ENCODE assay signal across 9 cellular contexts in the genomic region with DNA sequence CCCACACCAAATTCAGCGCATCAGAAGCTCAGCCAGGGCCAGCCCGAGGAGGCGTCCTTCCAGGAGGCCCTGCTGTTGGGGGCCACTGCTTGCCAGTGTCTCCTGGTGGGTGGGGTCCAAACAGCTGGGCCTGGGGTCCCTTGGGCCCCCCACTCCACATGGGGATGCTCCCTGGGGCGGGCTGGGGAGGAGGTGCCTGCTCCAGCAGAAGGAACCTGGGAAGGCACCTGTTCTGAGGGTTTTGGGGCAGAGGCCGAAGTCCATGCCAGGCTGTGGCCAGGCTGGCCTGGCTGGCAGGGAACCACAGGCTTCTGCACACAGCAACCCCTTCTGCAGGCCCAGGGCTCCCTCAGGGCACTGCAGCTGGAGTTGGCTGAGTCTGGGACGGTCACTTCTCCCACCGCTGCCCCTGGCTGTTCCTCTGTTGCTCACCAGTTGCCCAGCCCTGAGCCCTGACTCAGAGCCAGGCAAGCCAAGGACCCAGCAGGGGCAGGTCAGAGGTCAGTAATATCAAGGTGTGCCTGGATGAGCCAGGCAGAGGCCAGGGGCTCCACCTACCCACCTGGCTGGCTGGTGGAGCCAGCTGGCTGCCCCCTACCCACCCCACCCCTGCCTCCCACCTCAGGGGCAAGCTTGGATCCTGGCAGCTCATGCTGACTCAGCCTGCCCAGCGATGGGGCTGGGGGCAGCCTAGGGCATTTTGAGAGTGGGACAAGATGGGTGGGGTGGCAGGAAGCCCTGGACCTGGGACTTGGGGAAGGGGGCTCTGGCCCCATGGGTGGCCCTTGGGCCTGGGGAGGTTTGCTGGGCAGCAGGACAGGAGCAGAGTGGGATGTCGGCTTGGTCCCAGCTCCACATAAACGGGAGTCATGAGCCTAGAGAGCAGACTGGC. TPM values are rescaled to one million over a fixed set of nuclear protein-coding genes. Genes with fewer than 3 reads are reported as not detected.
A peak's percentile ranks its signal among the peaks of the same experiment; 100 is the strongest.
DNase-seq lines count a peak whose midpoint lies in the region; ATAC-seq, FAIRE-seq and TF ChIP-seq lines count a peak whose summit lies in the region.
"Had no signal": no experiment of that assay in that cellular context is flagged by ENCODE, and none has a peak within 500 bp of the region (broad histone marks: within the 10 kb centered on the region; RNA-seq: fewer than 3 reads in every experiment).

No MANE protein-coding gene starts in this region.

- H3K9me3 ChIP-seq in colonic mucosa: no peaks in the 10 kb centered on the region

- no peak overlapping the region for H3K4me3 ChIP-seq in colonic mucosa

- H3K4me1 ChIP-seq in colonic mucosa: peaks cover 30% of the 10 kb centered on the region

- no peaks in the 10 kb centered on the region for H3K36me3 ChIP-seq in colonic mucosa

- intact Hi-C loops in colonic mucosa (cut with DNase I): no loop called here

- H3K27ac ChIP-seq in colonic mucosa: peak overlapping the region; percentile 51

- FAIRE-seq in GM19239 (lab: Jason Lieb, UNC): no peak

- DNase-seq in Caki2 (ENCODE audit: low read depth) (peak; percentile 74), M059J (ENCODE audit: low read depth) (peak; percentile 93), colonic mucosa (peak; percentile 83), myocyte (ENCODE audit: low read depth) (peak; percentile 84), NCI-H1105 treated with DMSO at 0.1 percent for 48 hours (lab: John Stamatoyannopoulos, UW) (no peak), DMS114 treated with DMSO at 0.1 percent for 48 hours (lab: John Stamatoyannopoulos, UW; ENCODE audit: unreplicated experiment) (no peak), GM19239 (ENCODE audit: insufficient read length, low spot score) (no peak)

- no peak for ATAC-seq in HG03460 (IDR thresholded peaks at IDR 0.05; ENCODE audit: unreplicated experiment)

- in situ Hi-C loops in Caki2 (cut with HindIII; ENCODE audit: low pct_unique_long_range_greater_than_20kb, low sequenced_read_pairs): no loop called here

- peak overlapping the region in 1 of 2 donors; percentile 40 for H3K9ac ChIP-seq in colonic mucosa (ENCODE audit: low read depth in 2 of 2, low read length in 2 of 2)

- no peaks in the 10 kb centered on the region for H3K27me3 ChIP-seq in colonic mucosa

- TF ChIP-seq CTCF in colonic mucosa (IDR thresholded peaks at IDR 0.05): no peak

RNA-seq across cellular contexts. Expression of a gene that starts 12.0 kb away (rescaled TPM):
- 21.8 and 27.2 TPM in 2 replicates for total RNA-seq in Caki2 (2014; rRNA removed; shearing (Covaris generic); ENCODE audit: low replicate concordance)
- total RNA-seq in M059J (2014; rRNA removed; shearing (Covaris generic)): 9.1 and 18.9 TPM in 2 replicates
- total RNA-seq in colonic mucosa (10 to 100 TPM; 31.6 to 41.6 TPM), myocyte (1.7 and 4.7 TPM in 2 replicates)
- polyA plus RNA-seq in myocyte (2012): 32.3 TPM
- polyA plus RNA-seq: IgD-negative memory B cell had no signal

RNA-seq across cellular contexts. Expression of a gene that starts 51.0 kb away (rescaled TPM):
- total RNA-seq in Caki2 (2014; rRNA removed; shearing (Covaris generic); ENCODE audit: low replicate concordance): 193 and 202 TPM in 2 replicates
- 91.7 and 120 TPM in 2 replicates for total RNA-seq in M059J (2014; rRNA removed; shearing (Covaris generic))
- 100 to 1,000 TPM in 1 of 2 donors, 10 to 100 TPM in 1; 96.1 to 134 TPM for total RNA-seq in colonic mucosa
- 111 and 117 TPM in 2 replicates for total RNA-seq in myocyte
- 107 TPM for polyA plus RNA-seq in myocyte (2012)

RNA-seq across cellular contexts. Expression of a gene that starts 55.6 kb away (rescaled TPM):
- 12.8 and 15.8 TPM in 2 replicates for total RNA-seq in Caki2 (2014; rRNA removed; shearing (Covaris generic); ENCODE audit: low replicate concordance)
- 4.4 and 6.2 TPM in 2 replicates for total RNA-seq in M059J (2014; rRNA removed; shearing (Covaris generic))
- total RNA-seq in colonic mucosa (10 to 100 TPM; 10.9 to 18.2 TPM), myocyte (274 and 533 TPM in 2 replicates)
- polyA plus RNA-seq in myocyte (2012): 93.8 TPM
- polyA plus RNA-seq: IgD-negative memory B cell had no signal

Comparison
In these comparisons a context has a peak if more than half of its experiments do, and no peak if none do; other contexts are left out.
1. DNase-seq: peak in Caki2 (single experiment), M059J (single experiment), colonic mucosa (single experiment) and myocyte (single experiment); none in NCI-H1105 treated with DMSO at 0.1 percent for 48 hours (single experiment), DMS114 treated with DMSO at 0.1 percent for 48 hours (single experiment) and GM19239 (single experiment).
2. RNA of a gene that starts 55.6 kb away (total RNA-seq): 274 to 533 TPM in myocyte; 10.9 to 18.2 TPM in colonic mucosa, 12.8 to 15.8 TPM in Caki2 and 4.4 to 6.2 TPM in M059J; every median in the first group is over 10 times any median in the second.